Comparison of ENCODE assay signal across 11 cellular contexts in genomic region chr12:108663324-108664015, GRCh38. TPM values are rescaled to one million over a fixed set of nuclear protein-coding genes. Genes with fewer than 3 reads are reported as not detected.
DNase-seq lines count a peak whose midpoint lies in the region; ATAC-seq, FAIRE-seq and TF ChIP-seq lines count a peak whose summit lies in the region.
"Had no signal": no experiment of that assay in that cellular context is flagged by ENCODE, and none has a peak within 500 bp of the region (broad histone marks: within the 10 kb centered on the region; RNA-seq: fewer than 3 reads in every experiment).

No MANE protein-coding gene starts in this region.

- no peak for TF ChIP-seq RAD21 in GM12878 (IDR thresholded peaks at IDR 0.05; ENCODE audit: insufficient read depth, low read depth, low read length)

- H3K36me3 ChIP-seq in left ventricle myocardium inferior (peaks cover 12% of the 10 kb centered on the region), GM12878 (ENCODE audit: control insufficient read depth in 2 of 2, insufficient read depth in 2 of 2, low read length in 1 of 2) (peaks cover 10 to 27% of the 10 kb centered on the region in 2 experiments), uterus (no peaks in the 10 kb centered on the region)

- no peaks in the 10 kb centered on the region for H3K27me3 ChIP-seq in left ventricle myocardium inferior (ENCODE audit: low read depth)
- no peaks in the 10 kb centered on the region for H3K27me3 ChIP-seq in GM12878 (replicated peaks in 1 of 2; ENCODE audit: control insufficient read depth in 2 of 2, insufficient read depth in 2 of 2, low read length in 1 of 2)
- H3K27me3 ChIP-seq in uterus: no peaks in the 10 kb centered on the region

- no peaks in the 10 kb centered on the region for H3K9me3 Mint-ChIP-seq in naive thymus-derived CD8-positive, alpha-beta T cell

- H3K36me3 Mint-ChIP-seq in naive thymus-derived CD8-positive, alpha-beta T cell: peaks cover 0 to 2% (median 0%) of the 10 kb centered on the region in 3 donors

- TF ChIP-seq EP300 in GM12878 (IDR thresholded peaks at IDR 0.05; ENCODE audit: borderline replicate concordance in 1 of 2, control insufficient read depth in 1 of 2, low read depth in 2 of 2, low read length in 2 of 2): no peak

- H3K4me1 Mint-ChIP-seq in naive thymus-derived CD8-positive, alpha-beta T cell: peaks cover 4 to 37% (median 9%) of the 10 kb centered on the region in 4 donors

- CTCF ChIA-PET in GM12878 (lab: Yijun Ruan, JAX): interaction anchor here (0.8 to 11.0 kb wide), 47 partner anchors 9 to 432 kb away, joined by 3 to 252 read pairs (median 7); partner anchors contain the start of genes ISCU, SELPLG and SSH1

- no peak overlapping the region for H2AFZ ChIP-seq in GM12878 (ENCODE audit: control insufficient read depth, low read depth, low read length)

- H3K4me3 ChIP-seq in left ventricle myocardium inferior: no peak overlapping the region
- peak overlapping the region; percentile 19; the same call in 1 of the 2 replicates for H3K4me3 ChIP-seq in GM12878
- H3K4me3 ChIP-seq in uterus: no peak overlapping the region

- no peak for TF ChIP-seq POLR2A in GM12878 (IDR thresholded peaks at IDR 0.05; ENCODE audit: low read depth, low read length)
- no peak for TF ChIP-seq POLR2A in uterus (IDR thresholded peaks at IDR 0.05)

- H4K20me1 ChIP-seq in GM12878 (ENCODE audit: control insufficient read depth, insufficient read depth): no peaks in the 10 kb centered on the region

- no TSS peak for BruUV-seq in GM12878 (replicated peaks; lab: Mats Ljungman, UMichigan)

- H3K9me3 ChIP-seq in left ventricle myocardium inferior (replicated peaks): no peaks in the 10 kb centered on the region
- H3K9me3 ChIP-seq in GM12878 (replicated peaks; ENCODE audit: control insufficient read depth, insufficient read depth, low read length): no peaks in the 10 kb centered on the region; the same call in 1 of the 3 replicates
- H3K9me3 ChIP-seq in uterus: no peaks in the 10 kb centered on the region

- SMC1A ChIA-PET in GM12878 (lab: Charles Lee; ENCODE audit: uncharacterized antibody, unreplicated experiment): interaction anchor here (0.9 to 11.9 kb wide), 50 partner anchors 11 to 429 kb away, joined by 3 to 293 read pairs (median 8); partner anchors contain the start of genes CORO1C, SELPLG and SSH1

- intact Hi-C loops in left ventricle myocardium inferior (cut with micrococcal nuclease) (loop anchor here (5.0 to 10.0 kb wide), 2 partner anchors 71 to 139 kb away; partner anchors contain the start of gene CORO1C), left ventricle myocardium superior (cut with micrococcal nuclease) (loop anchor here (2.0 kb wide), 1 partner anchor 139 kb away; no protein-coding TSS in a partner anchor), GM12878 (cut with micrococcal nuclease; ENCODE audit: unreplicated experiment) (loop anchor here (1.0 to 2.0 kb wide), 5 partner anchors 27 to 430 kb away; partner anchors contain the start of gene ALKBH2), uterus (cut with DNase I; ENCODE audit: low total_unique reads) (loop anchor here (2.0 to 10.0 kb wide), 2 partner anchors 71 to 139 kb away; partner anchors contain the start of gene CORO1C)

- RAD21 ChIA-PET in GM12878 (lab: Charles Lee; ENCODE audit: unreplicated experiment): interaction anchor here (0.7 to 8.8 kb wide), 41 partner anchors 10 to 429 kb away, joined by 3 to 221 read pairs (median 9); partner anchors contain the start of genes ALKBH2, ISCU, SART3 and SELPLG

- no peak for ATAC-seq in left ventricle myocardium superior
- peak; percentile 2; the same call in 1 of the 3 replicates for ATAC-seq in GM12878
- ATAC-seq in naive thymus-derived CD8-positive, alpha-beta T cell: no peak
- ATAC-seq in HG03378 (IDR thresholded peaks at IDR 0.05; ENCODE audit: unreplicated experiment): no peak

- peak overlapping the region; percentile 92 for H3K4me2 ChIP-seq in GM12878 (ENCODE audit: control insufficient read depth, insufficient read depth)

- H3K9ac ChIP-seq in GM12878 (ENCODE audit: control insufficient read depth, insufficient read depth, low read length): peak overlapping the region; percentile 65

- no peak for FAIRE-seq in GM12878 (lab: Jason Lieb, UNC)
- FAIRE-seq: bronchial epithelial cell, frontal cortex had no signal

- TF ChIP-seq CTCF in left ventricle myocardium inferior (IDR thresholded peaks at IDR 0.05; ENCODE audit: borderline replicate concordance): no peak
- TF ChIP-seq CTCF in GM12878 (IDR thresholded peaks at IDR 0.05 in 2 of 3, conservative IDR thresholded peaks at IDR 0.05 in 1 of 3; ENCODE audit: control insufficient read depth in 2 of 3, extremely low read depth in 1 of 3, insufficient read depth in 1 of 3, low read depth in 3 of 3, low read length in 3 of 3): no peak
- no peak for TF ChIP-seq CTCF in uterus (IDR thresholded peaks at IDR 0.05)

- in situ Hi-C loops in GM12878 (cut with MboI): loop anchor here (5.0 to 10.0 kb wide), 3 partner anchors 139 to 431 kb away; partner anchors contain the start of genes ALKBH2 and UNG

- DNase-seq in left ventricle myocardium inferior (no peak), left ventricle myocardium superior (no peak), GM12878 (ENCODE audit: low read depth, low spot score) (no peak), uterus (no peak), cerebellar nuclear complex (lab: John Stamatoyannopoulos, UW) (no peak), A172 (ENCODE audit: low spot score) (no peak)
- no peak for DNase-seq in naive thymus-derived CD8-positive, alpha-beta T cell
- DNase-seq: NCI-H1048 had no signal

- H3K27ac Mint-ChIP-seq in naive thymus-derived CD8-positive, alpha-beta T cell: peak overlapping the region in 7 of 10 donors; percentile 7 to 95 (median 75)

- 92% methylated on average over 4 of the region's 4 CpGs for WGBS in GM12878 (ENCODE audit: insufficient coverage, insufficient replicate concordance, low lambda C conversion rate, missing lambda C conversion rate)

- peaks cover 56% of the 10 kb centered on the region for H3K79me2 ChIP-seq in GM12878 (ENCODE audit: control insufficient read depth, insufficient read depth, low read length)

- POLR2A ChIA-PET in GM12878 (lab: Charles Lee): interaction anchor here (0.6 to 3.2 kb wide), 32 partner anchors 10 to 429 kb away, joined by 3 to 30 read pairs (median 5); partner anchors contain the start of genes ALKBH2, SELPLG and SSH1
- POLR2A ChIA-PET in naive thymus-derived CD8-positive, alpha-beta T cell (lab: Charles Lee): interaction anchor here (0.7 to 2.0 kb wide), 7 partner anchors 10 to 140 kb away, joined by 3 to 30 read pairs (median 7); partner anchors contain the start of gene SELPLG

- H3K27me3 Mint-ChIP-seq in naive thymus-derived CD8-positive, alpha-beta T cell: no peaks in the 10 kb centered on the region

- no peak overlapping the region for H3K4me3 Mint-ChIP-seq in naive thymus-derived CD8-positive, alpha-beta T cell

- H3K27ac ChIP-seq in left ventricle myocardium inferior (replicated peaks): peak overlapping the region; percentile 86
- H3K27ac ChIP-seq in GM12878 (ENCODE audit: control insufficient read depth, insufficient read depth): peak overlapping the region; percentile 96
- peak overlapping the region; percentile 86 to 90 for H3K27ac ChIP-seq in uterus

- H3K4me1 ChIP-seq in left ventricle myocardium inferior (peaks cover 53% of the 10 kb centered on the region), GM12878 (ENCODE audit: control insufficient read depth, insufficient read depth, low read length) (peaks cover 51% of the 10 kb centered on the region), uterus (peaks cover 16 to 18% of the 10 kb centered on the region in 2 donors)

TF ChIP-seq in GM12878, 131 proteins besides CTCF, POLR2A, EP300 and RAD21 (continues in another document):
- TF ChIP-seq HDAC6 (IDR thresholded peaks at IDR 0.05; ENCODE audit: unreplicated experiment): no peak
- TF ChIP-seq ETV6 (conservative IDR thresholded peaks at IDR 0.05 in 1 of 2, IDR thresholded peaks at IDR 0.05 in 1 of 2; ENCODE audit: borderline replicate concordance in 1 of 2, low read depth in 1 of 2): no peak
- no peak for TF ChIP-seq IKZF1 (conservative IDR thresholded peaks at IDR 0.05)
- TF ChIP-seq ZNF24 (IDR thresholded peaks at IDR 0.05): peak; percentile 91
- TF ChIP-seq USF1 (IDR thresholded peaks at IDR 0.05; ENCODE audit: borderline replicate concordance, extremely low read length, insufficient read depth, low read depth, low read length): no peak
- TF ChIP-seq SPI1 (IDR thresholded peaks at IDR 0.05; ENCODE audit: borderline replicate concordance, insufficient read depth, low read depth, low read length): no peak
- TF ChIP-seq RFX5 (IDR thresholded peaks at IDR 0.05; ENCODE audit: low read depth, low read length): no peak
- TF ChIP-seq YY1 (IDR thresholded peaks at IDR 0.05; ENCODE audit: low read depth, low read length): no peak

RNA-seq across cellular contexts. Expression of gene SELPLG, which starts 29.8 kb away (rescaled TPM):
- total RNA-seq in left ventricle myocardium inferior (3.4 TPM), left ventricle myocardium superior (4.1 TPM), GM12878 (2014; rRNA removed) (31.4 and 31.5 TPM in 2 replicates), GM12878 (2014; rRNA removed; fragmentation: Illumina TruSeq; extraction: Trizol) (15.2 and 17.0 TPM in 2 replicates), GM12878 (2021) (20.7 and 21.0 TPM in 2 replicates), uterus (1 to 10 TPM; 1.5 to 6.5 (median 2.9) TPM)
- 102 and 112 TPM in 2 replicates for total RNA-seq in GM12878 (2013; cell fraction: nucleolus; rRNA removed)
- polyA plus RNA-seq in GM12878 (2011; ENCODE audit: low read depth): 24.8 TPM
- polyA plus RNA-seq in GM12878 (2011; rRNA removed) (10.6 and 24.1 TPM in 2 replicates), GM12878 (2014; fragmentation: Illumina TruSeq; extraction: Trizol) (8.7 and 25.8 TPM in 2 replicates), GM12878 (2014; fragmentation: Nextera tagmentation; extraction: Ambion mirVana) (1 to 10 TPM; 3.2 to 5.3 TPM), GM12878 (2014; rRNA removed) (32.3 and 33.3 TPM in 2 replicates), GM12878 (2016; fragmentation: Nextera tagmentation; extraction: Ambion mirVana) (10 to 100 TPM; 23.6 to 29.5 TPM)
- polyA plus RNA-seq in GM12878 (2011; cell fraction: cytosol; rRNA removed): 39.6 and 46.7 TPM in 2 replicates
- polyA plus RNA-seq in GM12878 (2011; cell fraction: nucleus; rRNA removed): 17.9 and 23.7 TPM in 2 replicates
- 44.5 and 45.4 TPM in 2 replicates for polyA plus RNA-seq in GM12878 (2012)
- polyA minus RNA-seq in GM12878 (2011; rRNA and poly(A)+ RNA removed): 19.2 and 29.2 TPM in 2 replicates
- polyA minus RNA-seq in GM12878 (2011; cell fraction: cytosol; rRNA and poly(A)+ RNA removed): 4.7 and 6.8 TPM in 2 replicates
- polyA minus RNA-seq in GM12878 (2011; cell fraction: nucleus; rRNA and poly(A)+ RNA removed): 4.2 and 6.7 TPM in 2 replicates
- 100 to 1,000 TPM; 157 to 163 TPM for total RNA-seq in naive thymus-derived CD8-positive, alpha-beta T cell
- 100 to 1,000 TPM; 453 to 720 (median 520) TPM for polyA plus RNA-seq in naive thymus-derived CD8-positive, alpha-beta T cell
- 1.2 and 2.4 TPM in 2 replicates for total RNA-seq in A172 (2014; rRNA removed; shearing (Covaris generic))
